In genomic region chr17:46875849-46876352, GRCh38 we compare ENCODE assay signal across 27 cellular contexts. TPM values are rescaled to one million over a fixed set of nuclear protein-coding genes. Genes with fewer than 3 reads are reported as not detected.
DNase-seq lines count a peak whose midpoint lies in the region; ATAC-seq, FAIRE-seq and TF ChIP-seq lines count a peak whose summit lies in the region.
"Had no signal": no experiment of that assay in that cellular context is flagged by ENCODE, and none has a peak within 500 bp of the region (broad histone marks: within the 10 kb centered on the region; RNA-seq: fewer than 3 reads in every experiment).

No MANE protein-coding gene starts in this region.

- H3K36me3 Mint-ChIP-seq in stimulated activated memory B cell treated with anti-CD40 and anti-IgM and Interleukin-4, amounts not matched to agents 10 μg/mL and 1 μg/mL and 100 μg/mL, for 72 hours: no peaks in the 10 kb centered on the region
- H3K36me3 Mint-ChIP-seq: activated CD4-positive, alpha-beta memory T cell treated with anti-CD3 and anti-CD28 coated beads for 36 hours; naive B cell had no signal

- peak overlapping the region; percentile 63; the same call in 1 of the 2 replicates for H4K8ac ChIP-seq in H1 (ENCODE audit: extremely low read depth, insufficient read depth, low read length)

- CTCF ChIA-PET in H1 (lab: Charles Lee; ENCODE audit: partially characterized antibody): interaction anchor here (0.7 to 5.2 kb wide), 27 partner anchors 9 to 95 kb away, joined by 3 to 41 read pairs (median 6); no protein-coding TSS in a partner anchor

- no peak overlapping the region for H2BK20ac ChIP-seq in H1 (ENCODE audit: low read length)

- H3K23me2 ChIP-seq in H1 (ENCODE audit: low read depth, low read length): no peaks in the 10 kb centered on the region; the same call in 1 of the 2 replicates

- no peak overlapping the region for H3K23ac ChIP-seq in H1 (ENCODE audit: insufficient read length)

- no peak overlapping the region for H3K9ac ChIP-seq in H1 (replicated peaks in 1 of 4; ENCODE audit: extremely low read depth in 1 of 4, low read depth in 3 of 4, low read length in 3 of 4)
- H3K9ac ChIP-seq: GM23248 had no signal

- H3K4me1 ChIP-seq in H1 (replicated peaks in 1 of 4; ENCODE audit: control insufficient read depth in 3 of 4, insufficient read depth in 4 of 4, low read length in 3 of 4): no peaks in the 10 kb centered on the region

- no peak for TF ChIP-seq CTCF in H1 (IDR thresholded peaks at IDR 0.05; ENCODE audit: control extremely low read depth in 1 of 3, insufficient read depth in 1 of 3, low read depth in 1 of 3, low read length in 3 of 3)

- peaks cover 0 to 4% of the 10 kb centered on the region in 2 experiments for H4K20me1 ChIP-seq in H1 (replicated peaks in 1 of 2; ENCODE audit: control insufficient read depth in 1 of 2, insufficient read depth in 2 of 2, low read length in 2 of 2)

- H3K56ac ChIP-seq in H1 (replicated peaks; ENCODE audit: insufficient read length, low read depth, low read length): no peak overlapping the region

- no peak overlapping the region for H3K27ac ChIP-seq in H1 (ENCODE audit: low read depth, low read length)
- H3K27ac ChIP-seq: brain microvascular endothelial cell, GM23248, ovary, right lobe of liver, upper lobe of right lung had no signal

- H2BK12ac ChIP-seq in H1 (ENCODE audit: low read depth, low read length): no peak overlapping the region

- H3K14ac ChIP-seq in H1 (ENCODE audit: insufficient read length): no peak overlapping the region

- TF ChIP-seq EP300 in H1 (IDR thresholded peaks at IDR 0.05; ENCODE audit: borderline replicate concordance in 1 of 2, low read depth in 2 of 2, low read length in 2 of 2): no peak

- peaks cover 0 to 3% (median 0%) of the 10 kb centered on the region in 4 experiments; a peak in 2 of 7 replicates for H3K27me3 ChIP-seq in H1 (replicated peaks in 1 of 4; ENCODE audit: control insufficient read depth in 3 of 4, extremely low read depth in 1 of 4, insufficient read depth in 3 of 4, low read length in 3 of 4)
- H3K27me3 ChIP-seq: brain microvascular endothelial cell, ovary, right lobe of liver, upper lobe of right lung had no signal

- H2AK5ac ChIP-seq in H1 (ENCODE audit: low read depth, low read length): no peak overlapping the region

- H3K4me1 Mint-ChIP-seq in stimulated activated memory B cell treated with anti-CD40 and anti-IgM and Interleukin-4, amounts not matched to agents 10 μg/mL and 1 μg/mL and 100 μg/mL, for 72 hours: no peaks in the 10 kb centered on the region
- H3K4me1 Mint-ChIP-seq: activated B cell treated with CpG ODN at 0.5 μM for 24 hours had no signal

- no peak overlapping the region for H3K4me2 ChIP-seq in H1 (ENCODE audit: insufficient read depth in 1 of 2, low read depth in 2 of 2, low read length in 2 of 2)

- POLR2A ChIA-PET in H1 (lab: Charles Lee; ENCODE audit: partially characterized antibody): interaction anchor here (1.3 kb wide), 1 partner anchor 70 kb away, joined by 4 read pairs; no protein-coding TSS in a partner anchor

- ATAC-seq in stimulated activated memory B cell treated with anti-CD40 and anti-IgM and Interleukin-4, amounts not matched to agents 10 μg/mL and 1 μg/mL and 100 μg/mL, for 72 hours: peak; percentile 13
- ATAC-seq in GM21723 (IDR thresholded peaks at IDR 0.05; ENCODE audit: unreplicated experiment): no peak
- ATAC-seq: left cardiac atrium had no signal

- WGBS in H1 (ENCODE audit: extremely low coverage in 1 of 2, insufficient coverage in 1 of 2, insufficient read length in 1 of 2, insufficient replicate concordance in 2 of 2, low coverage in 1 of 2, low lambda C conversion rate in 2 of 2, missing lambda C conversion rate in 1 of 2), 2 experiments: 87% methylated on average over 13 of the region's 13 CpGs; no CpG with 5 or more reads in 1 of the 2 experiments

- no peaks in the 10 kb centered on the region for H3K36me3 ChIP-seq in H1 (ENCODE audit: control insufficient read depth in 2 of 4, insufficient read depth in 4 of 4, low read length in 3 of 4)
- H3K36me3 ChIP-seq: brain microvascular endothelial cell, ovary, right lobe of liver, upper lobe of right lung had no signal

- peak overlapping the region; percentile 31; the same call in 1 of the 2 replicates for H2BK15ac ChIP-seq in H1 (ENCODE audit: low read length)

- H3K79me1 ChIP-seq in H1 (ENCODE audit: low read depth, low read length): no peaks in the 10 kb centered on the region

- no peak overlapping the region for H2BK5ac ChIP-seq in H1 (ENCODE audit: low read depth, low read length)

- no peak overlapping the region for H2AFZ ChIP-seq in H1 (ENCODE audit: low read length)
- H2AFZ ChIP-seq: GM23248 had no signal

- no peak for TF ChIP-seq RAD21 in H1 (IDR thresholded peaks at IDR 0.05 in 1 of 2, conservative IDR thresholded peaks at IDR 0.05 in 1 of 2; ENCODE audit: low read depth in 2 of 2, low read length in 2 of 2)

- H3K79me2 ChIP-seq in H1 (ENCODE audit: control insufficient read depth in 1 of 2, insufficient read depth in 2 of 2, low read length in 2 of 2): no peaks in the 10 kb centered on the region

- no peaks in the 10 kb centered on the region for H3K9me3 ChIP-seq in H1 (ENCODE audit: insufficient read depth in 2 of 2, low read depth in 1 of 2, low read length in 1 of 2)
- H3K9me3 ChIP-seq: ovary, right lobe of liver, upper lobe of right lung had no signal

- no peaks in the 10 kb centered on the region for H3K9me3 Mint-ChIP-seq in stimulated activated memory B cell treated with anti-CD40 and anti-IgM and Interleukin-4, amounts not matched to agents 10 μg/mL and 1 μg/mL and 100 μg/mL, for 72 hours
- H3K9me3 Mint-ChIP-seq: activated B cell treated with CpG ODN at 0.5 μM for 24 hours; activated CD4-positive, alpha-beta memory T cell treated with anti-CD3 and anti-CD28 coated beads for 36 hours; naive B cell had no signal

- no peak overlapping the region for H3K4me3 ChIP-seq in H1 (ENCODE audit: extremely low read depth in 1 of 4, insufficient read depth in 2 of 4, low read depth in 3 of 4, low read length in 4 of 4)
- H3K4me3 ChIP-seq: GM23248, ovary, right lobe of liver, upper lobe of right lung had no signal

- H3K27me3 Mint-ChIP-seq in stimulated activated memory B cell treated with anti-CD40 and anti-IgM and Interleukin-4, amounts not matched to agents 10 μg/mL and 1 μg/mL and 100 μg/mL, for 72 hours: no peaks in the 10 kb centered on the region
- H3K27me3 Mint-ChIP-seq: activated B cell treated with CpG ODN at 0.5 μM for 24 hours; activated CD4-positive, alpha-beta memory T cell treated with anti-CD3 and anti-CD28 coated beads for 36 hours had no signal

- TF ChIP-seq POLR2A in H1 (IDR thresholded peaks at IDR 0.05; ENCODE audit: control extremely low read depth in 1 of 2, low read depth in 2 of 2, low read length in 2 of 2): no peak

- H4K91ac ChIP-seq in H1 (replicated peaks; ENCODE audit: insufficient read length, low read length): peak overlapping the region; percentile 93

- H3K4me3 Mint-ChIP-seq in stimulated activated memory B cell treated with anti-CD40 and anti-IgM and Interleukin-4, amounts not matched to agents 10 μg/mL and 1 μg/mL and 100 μg/mL, for 72 hours: no peak overlapping the region
- H3K4me3 Mint-ChIP-seq: activated B cell treated with CpG ODN at 0.5 μM for 24 hours; activated CD4-positive, alpha-beta memory T cell treated with anti-CD3 and anti-CD28 coated beads for 36 hours had no signal

- no peak for FAIRE-seq in H1 (lab: Jason Lieb, UNC)
- FAIRE-seq: A204.1, colon, D721Med, endometrium had no signal

- H3K27ac Mint-ChIP-seq in stimulated activated memory B cell treated with anti-CD40 and anti-IgM and Interleukin-4, amounts not matched to agents 10 μg/mL and 1 μg/mL and 100 μg/mL, for 72 hours: no peak overlapping the region
- H3K27ac Mint-ChIP-seq: activated B cell treated with CpG ODN at 0.5 μM for 24 hours; activated CD4-positive, alpha-beta memory T cell treated with anti-CD3 and anti-CD28 coated beads for 36 hours had no signal

- peak; percentile 39 for DNase-seq in NCI-H1436 (lab: John Stamatoyannopoulos, UW)
- DNase-seq in NCI-H1436 treated with DMSO at 0.1 percent for 48 hours (lab: John Stamatoyannopoulos, UW): no peak
- peak; percentile 84 for DNase-seq in NCI-H510A (lab: John Stamatoyannopoulos, UW)
- no peak for DNase-seq in H1 (ENCODE audit: low read depth in 1 of 2, low spot score in 2 of 2)
- no peak for DNase-seq in NCI-H1048 (lab: John Stamatoyannopoulos, UW)
- no peak for DNase-seq in hepatic stellate cell (ENCODE audit: low spot score)
- DNase-seq: activated B cell treated with CpG ODN at 0.5 μM for 24 hours; activated CD4-positive, alpha-beta memory T cell treated with anti-CD3 and anti-CD28 coated beads for 36 hours; activated effector memory CD4-positive, alpha-beta T cell treated with anti-CD3 and anti-CD28 coated beads, Interleukin-2, amount 50 U/mL, for 16 hours; brain microvascular endothelial cell; GM23248; KG1; left cardiac atrium; mesenchymal stem cell; naive B cell; ovary; T-helper 9 cell; upper lobe of right lung had no signal

- no peak overlapping the region for H3K18ac ChIP-seq in H1 (ENCODE audit: extremely low read depth, low read length)

- no peak overlapping the region for H3K4ac ChIP-seq in H1 (replicated peaks; ENCODE audit: insufficient read length, low read depth, low read length)

- no peak overlapping the region for H2BK120ac ChIP-seq in H1 (replicated peaks; ENCODE audit: low read depth, low read length)

- no peak overlapping the region for H4K5ac ChIP-seq in H1 (ENCODE audit: insufficient read length, low read depth, low read length)

RNA-seq across cellular contexts. Expression of gene WNT9B, which starts 24.5 kb away (rescaled TPM):
- not detected in 2 replicates for total RNA-seq in H1 (2021; fragmentation: NEBNext Ultra II Directional; extraction: Animal tissue kit (Norgen Biotek cat#: 25700))
- 0.21 and 0.35 TPM in 2 replicates for polyA plus RNA-seq in H1 (2011; rRNA removed)
- 0.09 TPM for polyA plus RNA-seq in H1 (2011; cell fraction: cytosol; rRNA removed)
- polyA plus RNA-seq in H1 (2011; cell fraction: nucleus; rRNA removed): 0.10 TPM
- polyA plus RNA-seq in H1 (2012, experiment 1 of 2): 0.13 to 0.15 TPM in 2 of 4 replicates, not detected in the others
- not detected for polyA plus RNA-seq in H1 (2012, experiment 2 of 2)
- polyA plus RNA-seq in H1 (2013, experiment 1 of 2): 0.16 TPM
- polyA plus RNA-seq in H1 (2013, experiment 2 of 2): 0.11 TPM
- 0.12 and 0.47 TPM in 2 replicates for polyA minus RNA-seq in H1 (2011; rRNA and poly(A)+ RNA removed)
- polyA minus RNA-seq in H1 (2011; cell fraction: cytosol; rRNA and poly(A)+ RNA removed): not detected
- polyA minus RNA-seq in H1 (2011; cell fraction: nucleus; rRNA and poly(A)+ RNA removed): not detected
- total RNA-seq: activated B cell treated with CpG ODN at 0.5 μM for 24 hours; activated CD4-positive, alpha-beta memory T cell treated with anti-CD3 and anti-CD28 coated beads for 36 hours; G401; GM23248 had no signal
- polyA plus RNA-seq: BJ, GM23248 had no signal

RNA-seq across cellular contexts. Expression of gene GOSR2, which starts 47.1 kb away (rescaled TPM):
- total RNA-seq in H1 (2021; fragmentation: NEBNext Ultra II Directional; extraction: Animal tissue kit (Norgen Biotek cat#: 25700)): 31.7 and 36.2 TPM in 2 replicates
- 25.8 and 28.2 TPM in 2 replicates for polyA plus RNA-seq in H1 (2011; rRNA removed)
- 33.5 TPM for polyA plus RNA-seq in H1 (2011; cell fraction: cytosol; rRNA removed)
- 34.8 TPM for polyA plus RNA-seq in H1 (2011; cell fraction: nucleus; rRNA removed)
- polyA plus RNA-seq in H1 (2012, experiment 1 of 2): 25.9 to 27.6 TPM (median 26.6 TPM) in 4 replicates
- 13.7 TPM for polyA plus RNA-seq in H1 (2012, experiment 2 of 2)
- 19.4 TPM for polyA plus RNA-seq in H1 (2013, experiment 1 of 2)
- polyA plus RNA-seq in H1 (2013, experiment 2 of 2): 19.0 TPM
- 57.6 and 66.2 TPM in 2 replicates for polyA minus RNA-seq in H1 (2011; rRNA and poly(A)+ RNA removed)
- 22.8 TPM for polyA minus RNA-seq in H1 (2011; cell fraction: cytosol; rRNA and poly(A)+ RNA removed)
- polyA minus RNA-seq in H1 (2011; cell fraction: nucleus; rRNA and poly(A)+ RNA removed): 73.5 TPM

RNA-seq across cellular contexts. Expression of gene WNT3, which starts 57.4 kb away (rescaled TPM):
- total RNA-seq in H1 (2021; fragmentation: NEBNext Ultra II Directional; extraction: Animal tissue kit (Norgen Biotek cat#: 25700)): 1.3 and 2.0 TPM in 2 replicates
- 0.56 and 0.96 TPM in 2 replicates for polyA plus RNA-seq in H1 (2011; rRNA removed)
- polyA plus RNA-seq in H1 (2011; cell fraction: cytosol; rRNA removed): 1.00 TPM
- 1.2 TPM for polyA plus RNA-seq in H1 (2011; cell fraction: nucleus; rRNA removed)
- polyA plus RNA-seq in H1 (2012, experiment 1 of 2): 0.40 to 1.3 TPM (median 0.77 TPM) in 4 replicates
- polyA plus RNA-seq in H1 (2012, experiment 2 of 2): 0.76 TPM
- 5.2 TPM for polyA plus RNA-seq in H1 (2013, experiment 1 of 2)
- 6.7 TPM for polyA plus RNA-seq in H1 (2013, experiment 2 of 2)
- polyA minus RNA-seq in H1 (2011; rRNA and poly(A)+ RNA removed): 0.71 and 0.91 TPM in 2 replicates
- 0.66 TPM for polyA minus RNA-seq in H1 (2011; cell fraction: cytosol; rRNA and poly(A)+ RNA removed)
- 0.60 TPM for polyA minus RNA-seq in H1 (2011; cell fraction: nucleus; rRNA and poly(A)+ RNA removed)
- total RNA-seq: G401 had no signal

Comparison
In these comparisons a context has a peak if more than half of its experiments do, and no peak if none do; other contexts are left out.
1. DNase-seq: peak in NCI-H1436 (single experiment) and NCI-H510A (single experiment); none in NCI-H1436 treated with DMSO at 0.1 percent for 48 hours (single experiment), H1 (0 of 2), NCI-H1048 (single experiment) and hepatic stellate cell (single experiment).